In genomic region chr7:85186083-85186520, GRCh38 we compare ENCODE assay signal across 8 cellular contexts. TPM values are rescaled to one million over a fixed set of nuclear protein-coding genes. Genes with fewer than 3 reads are reported as not detected.
DNase-seq lines count a peak whose midpoint lies in the region; TF ChIP-seq lines count a peak whose summit lies in the region.

No MANE protein-coding gene starts in this region.

- in situ Hi-C loops in HAP-1 (cut with MboI; ENCODE audit: low sequenced_read_pairs), result no loop called here

- no peak for TF ChIP-seq CTCF in GM06990 (IDR thresholded peaks at IDR 0.05; ENCODE audit: insufficient read depth, low read length, poor library complexity, severe bottlenecking)

- DNase-seq in GM06990 (ENCODE audit: extremely low read depth, insufficient read length) (peak; percentile 3), HAP-1 (ENCODE audit: low spot score in 2 of 2) (peak; percentile 42 to 66), NCI-H1105 treated with DMSO at 0.1 percent for 48 hours (lab: John Stamatoyannopoulos, UW) (peak; percentile 56), dermis blood vessel endothelial cell (peak; percentile 41), lung microvascular endothelial cell (ENCODE audit: low read depth in 2 of 2) (peak; percentile 35 to 39), ureter (ENCODE audit: low spot score) (peak; percentile 49), inferior parietal cortex (ENCODE audit: extremely low spot score) (no peak), activated T-cell treated with anti-CD3 and anti-CD28 coated beads for 4 hours (no peak)

- H3K4me3 ChIP-seq in GM06990 (replicated peaks; ENCODE audit: low read depth, low read length) (no peak overlapping the region; the same call in 1 of the 2 replicates), HAP-1 (peak overlapping the region; percentile 56)

- H3K27me3 ChIP-seq in GM06990 (replicated peaks; ENCODE audit: control insufficient read depth, insufficient read depth, low read length) (no peaks in the 10 kb centered on the region; the same call in 1 of the 2 replicates), HAP-1 (ENCODE audit: low read depth) (no peaks in the 10 kb centered on the region; the same call in 1 of the 2 replicates)

- no peaks in the 10 kb centered on the region; the same call in 1 of the 2 replicates for H3K4me1 ChIP-seq in HAP-1

- H3K9me3 ChIP-seq in HAP-1, result no peaks in the 10 kb centered on the region

- no peaks in the 10 kb centered on the region for H3K36me3 ChIP-seq in GM06990 (ENCODE audit: control insufficient read depth, insufficient read depth, low read length)
- H3K36me3 ChIP-seq in HAP-1 (replicated peaks), result no peaks in the 10 kb centered on the region

RNA-seq across cellular contexts. Expression of gene SEMA3D, which starts 0.8 kb away (rescaled TPM):
- 3.0 and 20.4 TPM in 2 replicates for total RNA-seq in dermis blood vessel endothelial cell
- 7.0 and 18.8 TPM in 2 replicates for total RNA-seq in lung microvascular endothelial cell
- total RNA-seq in ureter, result 32.8 TPM

Comparison
In these comparisons a context has a peak if more than half of its experiments do, and no peak if none do; other contexts are left out.
1. DNase-seq: peak in GM06990 (single experiment), HAP-1 (2 of 2), NCI-H1105 treated with DMSO at 0.1 percent for 48 hours (single experiment), dermis blood vessel endothelial cell (single experiment), lung microvascular endothelial cell (2 of 2) and ureter (single experiment); none in inferior parietal cortex (single experiment) and activated T-cell treated with anti-CD3 and anti-CD28 coated beads for 4 hours (single experiment).